In the genomic region with DNA sequence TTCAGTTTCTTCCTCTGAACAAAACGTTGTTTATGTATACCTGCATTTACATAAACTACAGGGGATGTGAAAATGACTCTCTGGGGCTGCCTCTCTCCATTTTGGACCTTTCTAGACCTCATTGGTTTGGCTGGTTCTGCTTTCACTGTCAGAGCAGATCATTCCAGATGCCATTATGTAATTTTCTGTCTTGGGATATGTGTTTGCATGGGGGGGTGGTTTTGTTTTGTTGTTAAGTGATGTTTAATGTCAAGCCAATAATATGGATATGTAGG, we compare ENCODE assay signal across 27 cellular contexts.
DNase-seq lines count a peak whose midpoint lies in the region; ATAC-seq and TF ChIP-seq lines count a peak whose summit lies in the region.
"Had no signal": no experiment of that assay in that cellular context is flagged by ENCODE, and none has a peak within 500 bp of the region (broad histone marks: within the 10 kb centered on the region; RNA-seq: fewer than 3 reads in every experiment).

No MANE protein-coding gene starts in this region.

- DNase-seq in activated naive CD4-positive, alpha-beta T cell treated with anti-CD3 and anti-CD28 coated beads, Interleukin-2, amount 50 U/mL, for 16 hours: no peak
- DNase-seq in iPS-NIHi7 (ENCODE audit: extremely low spot score): no peak
- DNase-seq in osteocyte (ENCODE audit: extremely low spot score, unreplicated experiment): no peak
- no peak for DNase-seq in G401 (ENCODE audit: low spot score)
- DNase-seq: activated naive CD4-positive, alpha-beta T cell treated with anti-CD3 and anti-CD28 coated beads, Interleukin-2, amount 10 ng/mL, durations not matched to agents 7 days and 5 days; activated T-cell treated with anti-CD3 and anti-CD28 coated beads, Interleukin-2, amount 50 U/mL, for 1 hour; cerebellar nuclear complex; DND-41; foreskin fibroblast; immature natural killer cell; left lung; midbrain; NCI-H1048; NCI-H187 treated with DMSO at 0.1 percent for 48 hours; NCI-H2227 treated with DMSO at 0.1 percent for 48 hours; upper lobe of right lung had no signal

- H3K4me3 Mint-ChIP-seq in activated naive CD4-positive, alpha-beta T cell treated with anti-CD3 and anti-CD28 coated beads, Interleukin-2, amount 50 U/mL, for 24 hours: no peak overlapping the region
- no peak overlapping the region for H3K4me3 Mint-ChIP-seq in osteocyte (ENCODE audit: unreplicated experiment)
- H3K4me3 Mint-ChIP-seq: activated naive CD4-positive, alpha-beta T cell treated with anti-CD3 and anti-CD28 coated beads, Interleukin-2, amount 10 ng/mL, durations not matched to agents 7 days and 5 days; nephron had no signal

- H4K20me1 ChIP-seq in KMS-11 (ENCODE audit: insufficient read depth): peaks cover 15% of the 10 kb centered on the region; the same call in 1 of the 2 replicates

- peaks cover 11% of the 10 kb centered on the region for H3K36me3 Mint-ChIP-seq in activated naive CD4-positive, alpha-beta T cell treated with anti-CD3 and anti-CD28 coated beads, Interleukin-2, amount 50 U/mL, for 24 hours
- peaks cover 4% of the 10 kb centered on the region for H3K36me3 Mint-ChIP-seq in osteocyte (ENCODE audit: unreplicated experiment)

- no peak overlapping the region for H3K27ac ChIP-seq in KMS-11
- peak overlapping the region; percentile 63 for H3K27ac ChIP-seq in rectal smooth muscle tissue (ENCODE audit: low read depth, low read length)
- H3K27ac ChIP-seq: left lung, parathyroid adenoma, RWPE1, upper lobe of right lung had no signal

- peaks cover 1% of the 10 kb centered on the region for H3K27me3 Mint-ChIP-seq in activated naive CD4-positive, alpha-beta T cell treated with anti-CD3 and anti-CD28 coated beads, Interleukin-2, amount 50 U/mL, for 24 hours
- H3K27me3 Mint-ChIP-seq in osteocyte (ENCODE audit: unreplicated experiment): no peaks in the 10 kb centered on the region

- no peaks in the 10 kb centered on the region for H3K9me3 Mint-ChIP-seq in activated naive CD4-positive, alpha-beta T cell treated with anti-CD3 and anti-CD28 coated beads, Interleukin-2, amount 50 U/mL, for 24 hours
- H3K9me3 Mint-ChIP-seq in osteocyte (ENCODE audit: unreplicated experiment): no peaks in the 10 kb centered on the region
- H3K9me3 Mint-ChIP-seq: activated naive CD4-positive, alpha-beta T cell treated with anti-CD3 and anti-CD28 coated beads, Interleukin-2, amount 10 ng/mL, durations not matched to agents 7 days and 5 days; immature natural killer cell; nephron had no signal

- TF ChIP-seq CTCF in KMS-11 (conservative IDR thresholded peaks at IDR 0.05; ENCODE audit: low read depth, low read length): no peak
- no peak for TF ChIP-seq CTCF in osteocyte (IDR thresholded peaks at IDR 0.05)

- H2AFZ ChIP-seq in KMS-11 (ENCODE audit: low read depth): no peak overlapping the region
- H2AFZ ChIP-seq: parathyroid adenoma had no signal

- in situ Hi-C loops in G401 (cut with HindIII; ENCODE audit: low sequenced_read_pairs): no loop called here

- H3K36me3 ChIP-seq in KMS-11 (ENCODE audit: insufficient read depth): no peaks in the 10 kb centered on the region
- no peaks in the 10 kb centered on the region for H3K36me3 ChIP-seq in rectal smooth muscle tissue (ENCODE audit: control insufficient read depth, insufficient read depth, low read length)
- H3K36me3 ChIP-seq: left lung, upper lobe of right lung had no signal

- H3K4me1 Mint-ChIP-seq in activated naive CD4-positive, alpha-beta T cell treated with anti-CD3 and anti-CD28 coated beads, Interleukin-2, amount 50 U/mL, for 24 hours: peaks cover 48% of the 10 kb centered on the region
- H3K4me1 Mint-ChIP-seq in osteocyte (ENCODE audit: unreplicated experiment): peaks cover 11% of the 10 kb centered on the region

- H3K79me2 ChIP-seq in KMS-11 (ENCODE audit: insufficient read depth, low read depth): peaks cover 4% of the 10 kb centered on the region; the same call in 1 of the 2 replicates
- H3K79me2 ChIP-seq: parathyroid adenoma had no signal

- H3K4me2 ChIP-seq in KMS-11: peak overlapping the region; percentile 37; the same call in 1 of the 2 replicates

- H3K27me3 ChIP-seq in KMS-11 (ENCODE audit: insufficient read depth, low read depth) (no peaks in the 10 kb centered on the region), rectal smooth muscle tissue (ENCODE audit: control insufficient read depth, insufficient read depth, low read length) (no peaks in the 10 kb centered on the region)
- H3K27me3 ChIP-seq: left lung, upper lobe of right lung had no signal

- H3K4me3 ChIP-seq in KMS-11 (IDR thresholded peaks at IDR 0.05; ENCODE audit: insufficient read depth, low read depth, low read length) (no peak overlapping the region), rectal smooth muscle tissue (ENCODE audit: low read length) (no peak overlapping the region)
- H3K4me3 ChIP-seq: K562, left lung, upper lobe of right lung had no signal

- H3K4me1 ChIP-seq in KMS-11 (ENCODE audit: low read depth, poor library complexity, severe bottlenecking): peaks cover 61% of the 10 kb centered on the region
- H3K4me1 ChIP-seq in rectal smooth muscle tissue (ENCODE audit: control insufficient read depth, insufficient read depth, low read length): peaks cover 24% of the 10 kb centered on the region
- H3K4me1 ChIP-seq: left lung, upper lobe of right lung had no signal

- peak overlapping the region; percentile 17 for H3K27ac Mint-ChIP-seq in activated naive CD4-positive, alpha-beta T cell treated with anti-CD3 and anti-CD28 coated beads, Interleukin-2, amount 50 U/mL, for 24 hours
- no peak overlapping the region for H3K27ac Mint-ChIP-seq in osteocyte (ENCODE audit: unreplicated experiment)
- H3K27ac Mint-ChIP-seq: activated naive CD4-positive, alpha-beta T cell treated with anti-CD3 and anti-CD28 coated beads, Interleukin-2, amount 10 ng/mL, durations not matched to agents 7 days and 5 days; nephron had no signal

- peak; percentile 29 for ATAC-seq in HG02610 (IDR thresholded peaks at IDR 0.05; ENCODE audit: unreplicated experiment)
- ATAC-seq: HCT116, K562, left lung, sciatic nerve, SK-N-SH treated with all-trans-retinoic acid at 6 μM for 48 hours, upper lobe of right lung had no signal

- H3K9ac ChIP-seq in KMS-11 (no peak overlapping the region), rectal smooth muscle tissue (ENCODE audit: low read length) (no peak overlapping the region)
- H3K9ac ChIP-seq: parathyroid adenoma had no signal
